Comparison of ENCODE assay signal across 8 cellular contexts in the genomic region with DNA sequence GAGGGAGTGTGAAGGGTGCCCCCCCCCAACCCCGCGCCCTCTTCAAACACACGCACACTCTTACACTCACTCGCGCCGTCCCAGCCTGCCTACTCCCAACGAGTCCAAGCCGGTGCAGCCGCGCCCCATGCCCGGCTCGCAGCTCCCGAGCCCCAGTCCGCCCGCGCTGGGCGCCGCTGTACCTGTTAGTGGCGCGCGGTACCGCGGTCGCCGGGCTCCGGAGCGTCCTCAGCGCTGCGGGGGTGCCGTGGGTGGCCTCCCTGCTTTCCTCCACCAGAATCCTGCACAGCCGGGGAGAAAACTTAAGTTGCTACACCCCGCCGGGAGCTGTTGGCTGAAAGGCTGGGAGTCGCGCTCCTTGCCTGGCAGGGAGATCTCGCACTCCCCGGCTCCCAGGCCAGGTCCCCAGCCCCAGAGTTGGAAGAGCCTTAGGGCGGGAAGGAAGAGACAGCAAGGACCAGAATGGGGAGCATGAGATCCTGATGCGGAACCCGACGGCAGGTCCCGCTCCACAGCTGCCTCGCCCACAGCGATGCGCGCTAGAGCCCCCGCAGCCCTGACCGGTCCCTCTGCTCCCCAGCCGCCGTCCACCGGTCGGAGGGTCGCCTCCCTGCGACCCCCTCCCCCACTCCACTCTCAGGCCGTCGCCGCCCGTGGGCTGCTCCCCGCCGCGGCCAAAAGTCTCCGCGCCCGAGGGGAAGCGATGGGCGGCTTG. TPM values are rescaled to one million over a fixed set of nuclear protein-coding genes. Genes with fewer than 3 reads are reported as not detected.
DNase-seq lines count a peak whose midpoint lies in the region; ATAC-seq and TF ChIP-seq lines count a peak whose summit lies in the region.

No MANE protein-coding gene starts in this region.

- H3K9me3 Mint-ChIP-seq in activated naive CD4-positive, alpha-beta T cell treated with anti-CD3 and anti-CD28 coated beads for 36 hours: peaks cover 9% of the 10 kb centered on the region

- peak overlapping the region; percentile 80 for H3K4me3 Mint-ChIP-seq in activated naive CD4-positive, alpha-beta T cell treated with anti-CD3 and anti-CD28 coated beads for 36 hours

- peak; percentile 29 for ATAC-seq in GM19467 (IDR thresholded peaks at IDR 0.05; ENCODE audit: unreplicated experiment)
- ATAC-seq in heart left ventricle: peak in 3 of 4 donors; percentile 79 to 81 (median 81)
- ATAC-seq in HG03520 (IDR thresholded peaks at IDR 0.05; ENCODE audit: unreplicated experiment): no peak

- peaks cover 2% of the 10 kb centered on the region for H3K36me3 Mint-ChIP-seq in activated naive CD4-positive, alpha-beta T cell treated with anti-CD3 and anti-CD28 coated beads for 36 hours (ENCODE audit: low read depth)

- TF ChIP-seq POLR2A in heart left ventricle (IDR thresholded peaks at IDR 0.05): no peak

- peaks cover 17% of the 10 kb centered on the region for H3K4me1 Mint-ChIP-seq in activated naive CD4-positive, alpha-beta T cell treated with anti-CD3 and anti-CD28 coated beads for 36 hours (ENCODE audit: low read depth)

- POLR2A ChIA-PET in A673 (lab: Charles Lee; ENCODE audit: low non-redundant PET): no interaction called here

- DNase-seq in A673 (ENCODE audit: low spot score) (peak; percentile 61), NOMO-1 treated with DMSO at 0.1 percent for 48 hours (lab: John Stamatoyannopoulos, UW; ENCODE audit: unreplicated experiment) (peak; percentile 43), heart left ventricle (peak in 4 of 5 donors; percentile 25 to 74 (median 40)), retinal pigment epithelial cell (ENCODE audit: low read depth) (no peak), mesenteric fat pad (ENCODE audit: low spot score) (no peak)
- DNase-seq in activated naive CD4-positive, alpha-beta T cell treated with anti-CD3 and anti-CD28 coated beads for 36 hours: peak; percentile 42

- no peak for TF ChIP-seq CTCF in A673 (conservative IDR thresholded peaks at IDR 0.05; ENCODE audit: low read depth, low read length)
- TF ChIP-seq CTCF in heart left ventricle (IDR thresholded peaks at IDR 0.05): no peak
- no peak for TF ChIP-seq CTCF in retinal pigment epithelial cell (conservative IDR thresholded peaks at IDR 0.05; ENCODE audit: low read depth, low read length)

- H3K4me3 ChIP-seq in A673 (ENCODE audit: low read depth, low read length, poor library complexity, severe bottlenecking) (peak overlapping the region; percentile 44), heart left ventricle (peak overlapping the region; percentile 51 to 81 (median 61)), retinal pigment epithelial cell (ENCODE audit: low read length) (peak overlapping the region; percentile 60)

- H3K27ac ChIP-seq in A673 (ENCODE audit: low read depth, low read length, poor library complexity, severe bottlenecking): no peak overlapping the region
- peak overlapping the region; percentile 57 to 87 (median 78) for H3K27ac ChIP-seq in heart left ventricle

- H3K27ac Mint-ChIP-seq in activated naive CD4-positive, alpha-beta T cell treated with anti-CD3 and anti-CD28 coated beads for 36 hours: no peak overlapping the region

- WGBS in heart left ventricle, 4 donors: 1 to 2% (median 1%) methylated on average over 32 to 66 of the region's 66 CpGs

- H3K27me3 ChIP-seq in A673 (replicated peaks; ENCODE audit: insufficient read depth, low read depth, low read length, poor library complexity): peaks cover 50% of the 10 kb centered on the region
- H3K27me3 ChIP-seq in heart left ventricle: peaks cover 0 to 25% (median 10%) of the 10 kb centered on the region in 9 donors

- H3K4me1 ChIP-seq in A673 (ENCODE audit: insufficient read depth, low read length, poor library complexity, severe bottlenecking) (no peaks in the 10 kb centered on the region), heart left ventricle (peaks cover 0 to 16% (median 0%) of the 10 kb centered on the region in 12 donors)

- H3K9me3 ChIP-seq in A673 (ENCODE audit: low read depth, low read length, poor library complexity, severe bottlenecking): peaks cover 4% of the 10 kb centered on the region
- peaks cover 0 to 25% (median 12%) of the 10 kb centered on the region in 12 donors for H3K9me3 ChIP-seq in heart left ventricle

- no TSS peak for BruUV-seq in A673 (replicated peaks; lab: Mats Ljungman, UMichigan)

- peaks cover 12% of the 10 kb centered on the region for H3K27me3 Mint-ChIP-seq in activated naive CD4-positive, alpha-beta T cell treated with anti-CD3 and anti-CD28 coated beads for 36 hours (ENCODE audit: low read depth)

- H3K36me3 ChIP-seq in A673 (ENCODE audit: insufficient read depth, low read length, poor library complexity, severe bottlenecking) (no peaks in the 10 kb centered on the region), heart left ventricle (peaks cover 0 to 20% (median 0%) of the 10 kb centered on the region in 9 donors)

- intact Hi-C loops in A673 (cut with micrococcal nuclease; ENCODE audit: unreplicated experiment) (no loop called here), heart left ventricle (cut with DNase I) (loop anchor here in 2 of 10 donors (5.0 to 10.0 kb wide), 2 partner anchors 131 to 144 kb away; no protein-coding TSS in a partner anchor)
- intact Hi-C loops in activated naive CD4-positive, alpha-beta T cell treated with anti-CD3 and anti-CD28 coated beads for 36 hours (cut with micrococcal nuclease): loop anchor here (1.0 to 2.0 kb wide), 2 partner anchors 9 to 163 kb away; partner anchors contain the start of gene HACD1

- CTCF ChIA-PET in A673 (lab: Charles Lee): interaction anchor here (0.6 kb wide), 1 partner anchor 195 kb away, joined by 3 read pairs; no protein-coding TSS in a partner anchor
- CTCF ChIA-PET in activated naive CD4-positive, alpha-beta T cell treated with anti-CD3 and anti-CD28 coated beads for 36 hours (lab: Charles Lee): no interaction called here

RNA-seq across cellular contexts. Expression of gene ST8SIA6, which starts 0.9 kb away (rescaled TPM):
- not detected in 2 replicates for total RNA-seq in A673 (2021)
- total RNA-seq in activated naive CD4-positive, alpha-beta T cell treated with anti-CD3 and anti-CD28 coated beads for 36 hours: not detected
- total RNA-seq in heart left ventricle: 10 to 100 TPM in 1 of 9 donors, 1 to 10 TPM in 8; 2.6 to 10.1 (median 5.2) TPM
- polyA plus RNA-seq in heart left ventricle: 1 to 10 TPM in 1 of 2 donors, under 1 TPM in 1; 0.80 to 3.6 TPM
- 0.35 TPM for total RNA-seq in mesenteric fat pad

Comparison
In these comparisons a context has a peak if more than half of its experiments do, and no peak if none do; other contexts are left out.
1. DNase-seq: peak in A673 (single experiment), NOMO-1 treated with DMSO at 0.1 percent for 48 hours (single experiment), activated naive CD4-positive, alpha-beta T cell treated with anti-CD3 and anti-CD28 coated beads for 36 hours (single experiment) and heart left ventricle (4 of 5); none in retinal pigment epithelial cell (single experiment) and mesenteric fat pad (single experiment).
2. Peak in every context shown above with its lines, with median percentiles within 50 percentile points of each other: H3K4me3 ChIP-seq.